In the genomic region with DNA sequence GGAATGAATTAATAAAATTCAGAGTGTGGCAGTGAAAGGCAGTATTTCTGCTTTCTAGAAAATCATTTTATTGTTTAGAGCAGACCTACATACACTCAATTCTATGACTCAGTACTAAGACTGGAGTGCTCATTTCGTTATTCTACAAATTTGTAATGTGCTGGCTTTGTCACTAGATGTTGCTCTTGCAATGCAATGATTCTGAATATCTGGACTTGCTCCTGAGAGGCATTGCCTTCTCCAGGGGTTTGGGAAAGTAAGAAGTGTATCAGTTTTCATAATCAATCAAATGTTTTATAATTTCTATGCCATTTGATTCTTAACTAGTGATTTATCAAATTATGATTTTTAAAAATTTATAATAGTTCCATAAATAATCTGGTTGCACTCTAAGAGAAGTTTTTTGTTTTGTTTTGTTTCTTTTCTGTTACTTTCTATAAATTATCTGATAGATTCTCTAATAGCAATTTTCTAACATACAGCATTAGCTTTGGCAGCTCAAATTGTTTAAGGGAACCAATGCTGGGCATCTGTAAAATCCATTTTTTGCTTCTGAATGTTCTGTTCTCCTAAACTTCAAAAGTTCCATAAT, we compare ENCODE assay signal across 8 cellular contexts.
DNase-seq lines count a peak whose midpoint lies in the region; ATAC-seq and TF ChIP-seq lines count a peak whose summit lies in the region.

No MANE protein-coding gene starts in this region.

- no peak overlapping the region for H2AFZ ChIP-seq in neuronal stem cell (ENCODE audit: low read length)

- no CpG with 5 or more reads among the region's 1 CpG for WGBS in neuronal stem cell (ENCODE audit: extremely low coverage in 2 of 2, insufficient read length in 2 of 2, insufficient replicate concordance in 1 of 2), 2 donors

- no peak overlapping the region for H3K9ac ChIP-seq in neuronal stem cell (ENCODE audit: low read depth, low read length, poor library complexity)

- no peak overlapping the region for H3K23ac ChIP-seq in neuronal stem cell (ENCODE audit: low read depth, low read length, poor library complexity)

- H4K91ac ChIP-seq in neuronal stem cell (ENCODE audit: low read depth, low read length, poor library complexity) = no peak overlapping the region

- no peak overlapping the region for H3K4me2 ChIP-seq in neuronal stem cell (ENCODE audit: insufficient read depth, low read length, poor library complexity, severe bottlenecking)

- no peak overlapping the region for H4K8ac ChIP-seq in neuronal stem cell (ENCODE audit: low read depth, low read length)

- peak; percentile 81 for TF ChIP-seq CTCF in GM13977 (IDR thresholded peaks at IDR 0.05; ENCODE audit: extremely low read depth, insufficient read depth, missing control alignments)
- peak; percentile 72 for TF ChIP-seq CTCF in NB4 (IDR thresholded peaks at IDR 0.05; ENCODE audit: low read depth, low read length)
- peak; percentile 87 for TF ChIP-seq CTCF in fibroblast of mammary gland (conservative IDR thresholded peaks at IDR 0.05; ENCODE audit: control insufficient read depth, insufficient read depth, low read depth, low read length)

- H3K27ac ChIP-seq in neuronal stem cell (replicated peaks; ENCODE audit: low read length) = no peak overlapping the region

- peaks cover 2 to 3% of the 10 kb centered on the region in 2 donors for H3K4me1 ChIP-seq in neuronal stem cell (ENCODE audit: control insufficient read depth in 2 of 2, insufficient read depth in 1 of 2, low read depth in 1 of 2, low read length in 2 of 2)

- no peak overlapping the region for H3K4ac ChIP-seq in neuronal stem cell (ENCODE audit: low read length)

- TF ChIP-seq POLR2A in NB4 (IDR thresholded peaks at IDR 0.05; ENCODE audit: extremely low read depth, insufficient read length) = no peak

- no peak overlapping the region for H3K18ac ChIP-seq in neuronal stem cell (ENCODE audit: low read length)

- H3K9me3 ChIP-seq in neuronal stem cell (replicated peaks in 1 of 2; ENCODE audit: control insufficient read depth in 2 of 2, insufficient read depth in 1 of 2, low read depth in 1 of 2, low read length in 2 of 2) = no peaks in the 10 kb centered on the region

- H2AK5ac ChIP-seq in neuronal stem cell (ENCODE audit: low read depth, low read length) = no peak overlapping the region

- H2BK120ac ChIP-seq in neuronal stem cell (ENCODE audit: low read depth, low read length) = no peak overlapping the region

- no peak overlapping the region for H2BK12ac ChIP-seq in neuronal stem cell (ENCODE audit: low read length)

- no peaks in the 10 kb centered on the region for H3K36me3 ChIP-seq in neuronal stem cell (replicated peaks in 1 of 2; ENCODE audit: control insufficient read depth in 2 of 2, insufficient read depth in 2 of 2, low read length in 2 of 2)

- H3K14ac ChIP-seq in neuronal stem cell (ENCODE audit: low read length) = no peak overlapping the region

- in situ Hi-C loops in GM13977 (cut with MboI; ENCODE audit: low pct_unique_long_range_greater_than_20kb, low sequenced_read_pairs, unreplicated experiment) = loop anchor here (5.0 to 10.0 kb wide), 2 partner anchors 91 to 189 kb away; no protein-coding TSS in a partner anchor

- H3K27me3 ChIP-seq in neuronal stem cell (ENCODE audit: control insufficient read depth in 3 of 3, insufficient read depth in 3 of 3, low read depth in 1 of 3, low read length in 3 of 3) = no peaks in the 10 kb centered on the region

- no peak overlapping the region for H2BK15ac ChIP-seq in neuronal stem cell (ENCODE audit: low read length)

- ATAC-seq in HG02759 (IDR thresholded peaks at IDR 0.05; ENCODE audit: unreplicated experiment) = peak; percentile 77

- DNase-seq in AG20443 (ENCODE audit: low spot score) = peak; percentile 76
- DNase-seq in GM13977 (ENCODE audit: low spot score) = peak; percentile 40
- peak; percentile 76 for DNase-seq in NB4 (ENCODE audit: low read depth)
- DNase-seq in SW480 (ENCODE audit: low spot score) = peak; percentile 62
- DNase-seq in fibroblast of mammary gland (ENCODE audit: low read depth) = peak; percentile 83
- peak; percentile 20 for DNase-seq in neuronal stem cell (ENCODE audit: low spot score)
- no peak for DNase-seq in stimulated activated naive CD4-positive, alpha-beta T cell treated with Interleukin-2 at 50 U/mL for 16 hours (lab: John Stamatoyannopoulos, UW)

- H3K79me1 ChIP-seq in neuronal stem cell (ENCODE audit: low read depth, low read length) = no peaks in the 10 kb centered on the region

- H2BK5ac ChIP-seq in neuronal stem cell (ENCODE audit: low read length) = no peak overlapping the region

- no peak overlapping the region for H3K4me3 ChIP-seq in NB4 (ENCODE audit: low read depth, low read length)
- H3K4me3 ChIP-seq in fibroblast of mammary gland (ENCODE audit: control insufficient read depth, low read depth, low read length) = no peak overlapping the region
- H3K4me3 ChIP-seq in neuronal stem cell (ENCODE audit: low read length in 2 of 2) = no peak overlapping the region
